27 cellular contexts compared by ENCODE assay signal in the genomic region with DNA sequence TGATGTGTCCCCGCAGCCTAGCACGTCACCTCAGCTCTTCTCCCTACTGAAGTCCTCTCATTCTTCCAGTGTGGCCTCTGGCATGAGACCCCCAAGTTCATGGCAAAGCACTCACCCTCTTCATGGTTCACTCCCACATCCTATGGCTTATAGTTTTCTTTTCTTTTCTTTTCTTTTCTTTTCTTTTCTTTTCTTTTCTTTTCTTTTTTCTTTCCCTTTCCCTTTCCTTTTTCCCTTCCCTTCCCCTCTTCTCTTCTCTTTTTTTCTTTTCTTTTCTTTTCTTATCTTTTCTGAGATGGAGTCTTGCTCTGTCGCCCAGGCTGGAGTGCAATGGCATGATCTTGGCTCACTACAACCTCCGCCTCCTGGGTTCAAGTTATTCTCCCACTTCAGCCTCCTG.
"Had no signal": no experiment of that assay in that cellular context is flagged by ENCODE, and none has a peak within 500 bp of the region (broad histone marks: within the 10 kb centered on the region; RNA-seq: fewer than 3 reads in every experiment).

No MANE protein-coding gene starts in this region.

- ATAC-seq: stimulated activated effector memory CD8-positive, alpha-beta T cell treated with anti-CD3 and anti-CD28 coated beads, Interleukin-12 subunit alpha, Interleukin-12 subunit beta, amount 100 ng/mL, for 72 hours; stimulated activated memory B cell treated with anti-CD40 and anti-IgM and Interleukin-4, amounts not matched to agents 10 μg/mL and 1 μg/mL and 100 μg/mL, for 72 hours; stimulated activated naive B cell treated with anti-CD40 and anti-IgM and Interleukin-4, amounts not matched to agents 10 μg/mL and 1 μg/mL and 100 μg/mL, for 72 hours; stimulated activated naive CD8-positive, alpha-beta T cell treated with anti-CD3 and anti-CD28 coated beads, Interleukin-15, amount 100 ng/mL, for 72 hours; stimulated activated naive CD8-positive, alpha-beta T cell treated with anti-CD3 and anti-CD28 coated beads, Interleukin-15, Interleukin-2, amounts not matched to agents 100 U/mL and 50 U/mL, for 24 hours; upper lobe of right lung had no signal

- H3K27me3 ChIP-seq: testis, thyroid gland, tibial nerve, upper lobe of left lung, upper lobe of right lung, uterus, vagina had no signal

- H3K36me3 ChIP-seq: stomach, suprapubic skin, thoracic aorta, thyroid gland, tibial artery, tibial nerve, transverse colon, upper lobe of left lung, upper lobe of right lung, uterus, vagina had no signal

- DNase-seq: stimulated activated CD4-positive, alpha-beta T cell treated with anti-CD3 and anti-CD28 coated beads, Interleukin-2, amount 100 ng/mL, for 24 hours; stimulated activated CD4-positive, alpha-beta T cell treated with anti-CD3 and anti-CD28 coated beads, Interleukin-4, amount 100 ng/mL, for 1 hour; stimulated activated CD4-positive, alpha-beta T cell treated with anti-CD3 and anti-CD28 coated beads, Interleukin-4, amount 100 ng/mL, for 24 hours; stimulated activated CD4-positive, alpha-beta T cell treated with anti-CD3 and anti-CD28 coated beads, Interleukin-4, amount 100 ng/mL, for 4 hours; stimulated activated CD8-positive, alpha-beta memory T cell treated with anti-CD3 and anti-CD28 coated beads, Interleukin-4, amount 100 ng/mL, for 48 hours; stimulated activated naive B cell treated with anti-CD40 and anti-IgM and Interleukin-4, amounts not matched to agents 10 μg/mL and 1 μg/mL and 100 μg/mL, for 72 hours; stimulated activated naive CD4-positive, alpha-beta T cell; stimulated activated naive CD4-positive, alpha-beta T cell treated with Interleukin-2 at 50 U/mL for 16 hours; stimulated activated naive CD8-positive, alpha-beta T cell treated with anti-CD3 and anti-CD28 coated beads, Interleukin-15, amount 100 ng/mL, for 72 hours; stimulated activated naive CD8-positive, alpha-beta T cell treated with anti-CD3 and anti-CD28 coated beads, Interleukin-15, Interleukin-2, amounts not matched to agents 100 U/mL and 50 U/mL, for 24 hours; stomach; substantia nigra; testis; thyroid gland; trophoblast cell; upper lobe of left lung; upper lobe of right lung; uterus had no signal

- H3K4me1 ChIP-seq: stomach, suprapubic skin, testis, thyroid gland, tibial artery, tibial nerve, transverse colon, upper lobe of left lung, upper lobe of right lung, uterus, vagina had no signal

- H3K9me3 ChIP-seq: stomach, suprapubic skin, testis, thoracic aorta, thyroid gland, tibial artery, tibial nerve, transverse colon, upper lobe of left lung, upper lobe of right lung, uterus, vagina had no signal

- H3K4me3 ChIP-seq: stomach, suprapubic skin, testis, thoracic aorta, thyroid gland, tibial artery, tibial nerve, transverse colon, upper lobe of left lung, upper lobe of right lung, uterus, vagina had no signal

- H3K27ac ChIP-seq: stomach, suprapubic skin, testis, thoracic aorta, thyroid gland, tibial artery, tibial nerve, transverse colon, upper lobe of left lung, upper lobe of right lung, uterus, vagina had no signal

- FAIRE-seq: urothelium cell line had no signal
